Comparison of ENCODE assay signal across 9 cellular contexts in genomic region chr11:69301491-69302401, GRCh38. TPM values are rescaled to one million over a fixed set of nuclear protein-coding genes. Genes with fewer than 3 reads are reported as not detected.
DNase-seq lines count a peak whose midpoint lies in the region; ATAC-seq lines count a peak whose summit lies in the region.
"Had no signal": no experiment of that assay in that cellular context is flagged by ENCODE, and none has a peak within 500 bp of the region (broad histone marks: within the 10 kb centered on the region; RNA-seq: fewer than 3 reads in every experiment).

No MANE protein-coding gene starts in this region.

- no peaks in the 10 kb centered on the region for H3K9me3 ChIP-seq in right cardiac atrium (ENCODE audit: control insufficient read depth, low read length)

- H3K27ac ChIP-seq in right cardiac atrium (ENCODE audit: low read length), result no peak overlapping the region
- H3K27ac ChIP-seq: KMS-11 had no signal

- ATAC-seq in right cardiac atrium, result peak in 1 of 2 donors; percentile 7
- no peak for ATAC-seq in HG02798 (IDR thresholded peaks at IDR 0.05; ENCODE audit: poor library complexity, unreplicated experiment)
- no peak for ATAC-seq in HG03175 (IDR thresholded peaks at IDR 0.05; ENCODE audit: unreplicated experiment)
- ATAC-seq in GM21723 (IDR thresholded peaks at IDR 0.05; ENCODE audit: unreplicated experiment), result no peak

- H3K27me3 ChIP-seq in right cardiac atrium (ENCODE audit: control insufficient read depth, insufficient read depth), result no peaks in the 10 kb centered on the region

- peak; percentile 48 for DNase-seq in stimulated activated CD4-positive, alpha-beta T cell treated with anti-CD3 and anti-CD28 coated beads, Interleukin-1b, Interleukin-23, amount 100 ng/mL, for 48 hours
- no peak for DNase-seq in stimulated activated CD4-positive, alpha-beta T cell treated with anti-CD3 and anti-CD28 coated beads, Interleukin-2, amount 100 ng/mL, for 48 hours
- DNase-seq in SW 1271 (lab: John Stamatoyannopoulos, UW) (peak; percentile 98 to 99), right cardiac atrium (peak in 2 of 3 donors; percentile 60 to 64), ureter (ENCODE audit: low spot score) (peak; percentile 65)

- WGBS in right cardiac atrium, result 88% methylated on average over 13 of the region's 13 CpGs

- H3K4me1 ChIP-seq in right cardiac atrium (ENCODE audit: control insufficient read depth, insufficient read depth, low read length), result peaks cover 18% of the 10 kb centered on the region

- intact Hi-C loops in right cardiac atrium (cut with DNase I), result no loop called here

- no peak overlapping the region for H3K4me3 ChIP-seq in right cardiac atrium (ENCODE audit: low read length)

RNA-seq across cellular contexts. Expression of gene MYEOV, which starts 7.8 kb away (rescaled TPM):
- under 1 TPM in 1 of 4 donors, not detected in 3; 0.11 TPM for total RNA-seq in right cardiac atrium
- polyA plus RNA-seq in right cardiac atrium, result not detected
- total RNA-seq in ureter, result not detected

Comparison
In these comparisons a context has a peak if more than half of its experiments do, and no peak if none do; other contexts are left out.
1. DNase-seq: peak in stimulated activated CD4-positive, alpha-beta T cell treated with anti-CD3 and anti-CD28 coated beads, Interleukin-1b, Interleukin-23, amount 100 ng/mL, for 48 hours (single experiment), SW 1271 (2 of 2), right cardiac atrium (2 of 3) and ureter (single experiment); none in stimulated activated CD4-positive, alpha-beta T cell treated with anti-CD3 and anti-CD28 coated beads, Interleukin-2, amount 100 ng/mL, for 48 hours (0 of 2).